8 cellular contexts compared by ENCODE assay signal in genomic region chr2:190344275-190344827, GRCh38. TPM values are rescaled to one million over a fixed set of nuclear protein-coding genes. Genes with fewer than 3 reads are reported as not detected.
DNase-seq lines count a peak whose midpoint lies in the region; ATAC-seq and TF ChIP-seq lines count a peak whose summit lies in the region.

No MANE protein-coding gene starts in this region.

- ATAC-seq in GM19372 (IDR thresholded peaks at IDR 0.05; ENCODE audit: low read depth, unreplicated experiment): peak; percentile 77
- peak; percentile 69 for ATAC-seq in HG03354 (IDR thresholded peaks at IDR 0.05; ENCODE audit: poor library complexity, severe bottlenecking, unreplicated experiment)
- ATAC-seq in Panc1: peak; percentile 89
- ATAC-seq in left colon: peak; percentile 75

- TF ChIP-seq CTCF in Panc1 (IDR thresholded peaks at IDR 0.05) (peak; percentile 78), choroid plexus epithelial cell (conservative IDR thresholded peaks at IDR 0.05; ENCODE audit: low read depth, low read length) (peak; percentile 39), stomach (IDR thresholded peaks at IDR 0.05) (peak in 3 of 7 experiments; percentile 15 to 31 (median 16))

- no peaks in the 10 kb centered on the region for H3K27me3 ChIP-seq in Panc1 (ENCODE audit: control insufficient read depth, insufficient read depth, low read length)
- no peaks in the 10 kb centered on the region for H3K27me3 ChIP-seq in stomach

- H3K36me3 ChIP-seq in Panc1 (ENCODE audit: control insufficient read depth, insufficient read depth, low read length) (no peaks in the 10 kb centered on the region; the same call in 1 of the 2 replicates), stomach (no peaks in the 10 kb centered on the region)

- peak overlapping the region; percentile 62 to 67 for H3K4me3 ChIP-seq in Panc1 (ENCODE audit: low read depth in 2 of 2, low read length in 2 of 2)
- H3K4me3 ChIP-seq in choroid plexus epithelial cell (ENCODE audit: low read depth, low read length): peak overlapping the region; percentile 72
- H3K4me3 ChIP-seq in stomach: peak overlapping the region; percentile 72 to 79 (median 77)

- intact Hi-C loops in Panc1 (cut with micrococcal nuclease; ENCODE audit: unreplicated experiment): no loop called here
- intact Hi-C loops in left colon (cut with DNase I, micrococcal nuclease): no loop called here
- intact Hi-C loops in stomach (cut with DNase I; ENCODE audit: low total_unique reads): no loop called here

- CTCF ChIA-PET in Panc1 (lab: Charles Lee): interaction anchor here (0.5 kb wide), 1 partner anchor 376 kb away, joined by 3 read pairs; no protein-coding TSS in a partner anchor

- in situ Hi-C loops in Panc1 (cut with HindIII; ENCODE audit: low pct_unique_long_range_greater_than_20kb, low sequenced_read_pairs): no loop called here

- POLR2A ChIA-PET in Panc1 (lab: Charles Lee): no interaction called here

- H3K27ac ChIP-seq in Panc1 (ENCODE audit: low read length) (peak overlapping the region; percentile 55), stomach (peak overlapping the region; percentile 75 to 95 (median 89))

- WGBS in stomach, 5 donors: 12 to 28% (median 23%) methylated on average over 7 of the region's 7 CpGs

- H3K9me3 ChIP-seq in Panc1 (ENCODE audit: control insufficient read depth, insufficient read depth, low read depth, low read length): no peaks in the 10 kb centered on the region
- no peaks in the 10 kb centered on the region for H3K9me3 ChIP-seq in stomach

- peaks cover 6% of the 10 kb centered on the region for H3K4me1 ChIP-seq in Panc1 (ENCODE audit: control insufficient read depth, insufficient read depth, low read length)
- peaks cover 7 to 39% (median 22%) of the 10 kb centered on the region in 4 donors for H3K4me1 ChIP-seq in stomach

- BruUV-seq in Panc1 (replicated peaks; lab: Mats Ljungman, UMichigan): no TSS peak

- peak; percentile 47 for DNase-seq in DMS153 treated with DMSO at 0.1 percent for 48 hours (lab: John Stamatoyannopoulos, UW; ENCODE audit: unreplicated experiment)
- DNase-seq in Panc1 (ENCODE audit: low read depth, low spot score): peak; percentile 32
- DNase-seq in choroid plexus epithelial cell (ENCODE audit: low read depth): peak; percentile 23
- peak; percentile 70 to 73 for DNase-seq in left colon
- DNase-seq in stomach: peak; percentile 48
- no peak for DNase-seq in stimulated activated CD4-positive, alpha-beta T cell treated with anti-CD3 and anti-CD28 coated beads, Interleukin-4, amount 100 ng/mL, for 4 hours

- no peak for TF ChIP-seq POLR2A in stomach (IDR thresholded peaks at IDR 0.05)

- TF ChIP-seq EP300 in stomach (IDR thresholded peaks at IDR 0.05): no peak

RNA-seq across cellular contexts. Expression of gene INPP1, which starts 1.0 kb away (rescaled TPM):
- total RNA-seq in Panc1 (2021; ENCODE audit: unreplicated experiment) (10.8 TPM), left colon (10 to 100 TPM; 39.8 to 45.8 TPM), stomach (10 to 100 TPM in 3 of 5 donors, 1 to 10 TPM in 1, not detected in 1; 4.2 to 51.0 (median 26.4) TPM)
- 6.8 TPM for polyA plus RNA-seq in Panc1 (2012; ENCODE audit: insufficient read length)
- 10 to 100 TPM in 2 of 3 donors, 1 to 10 TPM in 1; 8.3 to 32.3 (median 25.5) TPM for polyA plus RNA-seq in stomach

RNA-seq across cellular contexts. Expression of gene HIBCH, which starts 24.7 kb away (rescaled TPM):
- total RNA-seq in Panc1 (2021; ENCODE audit: unreplicated experiment) (21.7 TPM), left colon (10 to 100 TPM; 51.4 to 66.1 TPM), stomach (10 to 100 TPM; 10.3 to 93.3 (median 32.7) TPM)
- 15.3 TPM for polyA plus RNA-seq in Panc1 (2012; ENCODE audit: insufficient read length)
- polyA plus RNA-seq in stomach: 10 to 100 TPM; 12.8 to 23.5 (median 22.7) TPM

Comparison
In these comparisons a context has a peak if more than half of its experiments do, and no peak if none do; other contexts are left out.
1. DNase-seq: peak in DMS153 treated with DMSO at 0.1 percent for 48 hours (single experiment), Panc1 (single experiment), choroid plexus epithelial cell (single experiment), left colon (2 of 2) and stomach (single experiment); none in stimulated activated CD4-positive, alpha-beta T cell treated with anti-CD3 and anti-CD28 coated beads, Interleukin-4, amount 100 ng/mL, for 4 hours (0 of 2).
2. Peak in every context shown above with its lines, with median percentiles within 50 percentile points of each other: ATAC-seq and H3K4me3 ChIP-seq.